In genomic region chr7:140403878-140404564, GRCh38 we compare ENCODE assay signal across 8 cellular contexts. TPM values are rescaled to one million over a fixed set of nuclear protein-coding genes. Genes with fewer than 3 reads are reported as not detected.
DNase-seq lines count a peak whose midpoint lies in the region; ATAC-seq and TF ChIP-seq lines count a peak whose summit lies in the region.

RAB19 (plus strand) TSS chr7:140404058; CDS start chr7:140407647, 3,589 bp downstream.

- in situ Hi-C loops in IMR-90 (cut with MboI; ENCODE audit: low sequenced_read_pairs) = no loop called here

- no peak within 1 kb of the TSS for H4K5ac ChIP-seq in IMR-90 (ENCODE audit: low read depth, low read length)

- no peak within 1 kb of the TSS for H2BK15ac ChIP-seq in IMR-90 (ENCODE audit: low read depth, low read length)

- no peak within 1 kb of the TSS for H2AK5ac ChIP-seq in IMR-90 (ENCODE audit: low read depth, low read length)

- dilution Hi-C loops in IMR-90 (cut with HindIII; ENCODE audit: low sequenced_read_pairs, unreplicated experiment) = no loop called here

- H3K14ac ChIP-seq in IMR-90 (replicated peaks; ENCODE audit: low read depth, low read length) = no peak within 1 kb of the TSS; the same call in 1 of the 2 replicates

- H2BK20ac ChIP-seq in IMR-90 (ENCODE audit: low read depth, low read length) = no peak within 1 kb of the TSS

- TF ChIP-seq CTCF in IMR-90 (conservative IDR thresholded peaks at IDR 0.05; ENCODE audit: low read depth, low read length) (no peak), nephron (IDR thresholded peaks at IDR 0.05; ENCODE audit: unreplicated experiment in 3 of 3) (no peak)

- H3K27me3 Mint-ChIP-seq in nephron (ENCODE audit: low read depth) = peaks cover 20% of the 10 kb centered on the region

- H3K36me3 ChIP-seq in BLaER1 (no peaks in the 10 kb centered on the region), IMR-90 (ENCODE audit: control insufficient read depth, insufficient read depth, low read length) (no peaks in the 10 kb centered on the region)

- no peaks in the 10 kb centered on the region for H3K9me3 ChIP-seq in BLaER1
- H3K9me3 ChIP-seq in IMR-90 (ENCODE audit: control insufficient read depth, insufficient read depth, low read length) = no peaks in the 10 kb centered on the region

- H3K36me3 Mint-ChIP-seq in nephron (ENCODE audit: low read depth) = peaks cover 5% of the 10 kb centered on the region

- no TSS peak for BruUV-seq in IMR-90 (replicated peaks; lab: Mats Ljungman, UMichigan)

- CTCF ChIA-PET in IMR-90 (lab: Yijun Ruan, JAX) = no interaction called here

- H3K27me3 ChIP-seq in BLaER1 (no peaks in the 10 kb centered on the region), IMR-90 (ENCODE audit: control insufficient read depth, insufficient read depth, low read length) (peaks cover 17% of the 10 kb centered on the region)

- H3K4me2 ChIP-seq in BLaER1 = peak within 1 kb of the TSS; percentile 73
- H3K4me2 ChIP-seq in IMR-90 (ENCODE audit: low read depth, low read length) = peak within 1 kb of the TSS; percentile 58; the same call in 1 of the 2 replicates

- no peak within 1 kb of the TSS for H3K56ac ChIP-seq in IMR-90 (ENCODE audit: extremely low read depth, insufficient read depth, low read length)

- no peaks in the 10 kb centered on the region for H3K9me3 Mint-ChIP-seq in nephron

- H3K18ac ChIP-seq in IMR-90 (ENCODE audit: low read depth, low read length) = no peak within 1 kb of the TSS

- H4K20me1 ChIP-seq in BLaER1 (no peaks in the 10 kb centered on the region), IMR-90 (ENCODE audit: insufficient read depth, low read length) (no peaks in the 10 kb centered on the region)

- H4K91ac ChIP-seq in IMR-90 (ENCODE audit: insufficient read depth, low read depth, low read length) = no peak within 1 kb of the TSS

- no peak for TF ChIP-seq RAD21 in IMR-90 (IDR thresholded peaks at IDR 0.05; ENCODE audit: low read length)

- H3K4me1 ChIP-seq in BLaER1 = peaks cover 12% of the 10 kb centered on the region
- peaks cover 3% of the 10 kb centered on the region for H3K4me1 ChIP-seq in IMR-90 (ENCODE audit: control insufficient read depth, insufficient read depth, low read length)

- no peaks in the 10 kb centered on the region for H3K79me1 ChIP-seq in IMR-90 (ENCODE audit: low read depth in 1 of 2, low read length in 2 of 2)

- intact Hi-C loops in IMR-90 (cut with micrococcal nuclease) = no loop called here

- no peak within 1 kb of the TSS for H2BK120ac ChIP-seq in IMR-90 (ENCODE audit: low read depth, low read length)

- no peak within 1 kb of the TSS for H2BK5ac ChIP-seq in IMR-90 (ENCODE audit: low read depth, low read length, poor library complexity, severe bottlenecking)

- H3K9ac ChIP-seq in BLaER1 = peak within 1 kb of the TSS; percentile 22; the same call in 1 of the 2 replicates
- no peak within 1 kb of the TSS for H3K9ac ChIP-seq in IMR-90 (ENCODE audit: low read depth, low read length)

- H3K23ac ChIP-seq in IMR-90 (ENCODE audit: low read depth, low read length) = no peak within 1 kb of the TSS; the same call in 1 of the 2 replicates

- ATAC-seq in IMR-90 (ENCODE audit: low read depth) = no peak

- H2AFZ ChIP-seq in IMR-90 (replicated peaks; ENCODE audit: low read length, poor library complexity) = peak within 1 kb of the TSS; percentile 11

- H3K27ac Mint-ChIP-seq in nephron = peak within 1 kb of the TSS; percentile 4 to 83 (median 17)

- POLR2A ChIA-PET in IMR-90 (lab: Charles Lee; ENCODE audit: unreplicated experiment) = no interaction called here

- H3K4me3 ChIP-seq in BLaER1 (0 out of 2 replicates have a peak within 1 kb of the TSS, but pooled peaks have one; percentile 26), IMR-90 (ENCODE audit: insufficient read depth, low read depth, low read length) (no peak within 1 kb of the TSS)

- peak within 1 kb of the TSS; percentile 76 for H2AK9ac ChIP-seq in IMR-90 (replicated peaks; ENCODE audit: low read depth, low read length, poor library complexity)

- H3K27ac ChIP-seq in BLaER1 (no peak within 1 kb of the TSS), IMR-90 (ENCODE audit: insufficient read depth, low read length) (no peak within 1 kb of the TSS)

- H4K8ac ChIP-seq in IMR-90 (ENCODE audit: low read depth in 2 of 2, low read length in 2 of 2) = no peak within 1 kb of the TSS

- no peak for DNase-seq in IMR-90
- peak; percentile 47 for DNase-seq in activated CD4-positive, alpha-beta T cell treated with anti-CD3 and anti-CD28 coated beads, Interleukin-2, amount 50 U/mL, for 1 hour
- peak; percentile 24 for DNase-seq in effector CD8-positive, alpha-beta T cell (lab: John Stamatoyannopoulos, UW)
- peak; percentile 52 for DNase-seq in ureter (ENCODE audit: low spot score)
- no peak for DNase-seq in AG20443 (ENCODE audit: low spot score)
- no peak for DNase-seq in GM19240 (ENCODE audit: insufficient read length, low spot score)

- peaks cover 17% of the 10 kb centered on the region for H3K4me1 Mint-ChIP-seq in nephron

- no peaks in the 10 kb centered on the region for H3K9me1 ChIP-seq in IMR-90 (ENCODE audit: insufficient read depth, low read length)

- H3K4ac ChIP-seq in IMR-90 (ENCODE audit: low read depth, low read length) = no peak within 1 kb of the TSS

- peak within 1 kb of the TSS; percentile 76 to 84 (median 76) for H3K4me3 Mint-ChIP-seq in nephron

- 14% methylated on average over 7 of the region's 22 CpGs; no CpG with 5 or more reads in 1 of the 2 experiments for WGBS in IMR-90 (ENCODE audit: extremely low coverage in 2 of 2, insufficient read length in 1 of 2), 2 experiments

- no peak for TF ChIP-seq POLR2A in IMR-90 (IDR thresholded peaks at IDR 0.05; ENCODE audit: low read depth, low read length)

TF ChIP-seq in IMR-90, 13 proteins besides CTCF, POLR2A, EP300 and RAD21:
- TF ChIP-seq CHD1 (IDR thresholded peaks at IDR 0.05; ENCODE audit: low read depth, low read length) (no peak), BHLHE40 (IDR thresholded peaks at IDR 0.05; ENCODE audit: low read depth, low read length) (no peak), MAZ (IDR thresholded peaks at IDR 0.05; ENCODE audit: borderline replicate concordance, low read depth, low read length) (no peak), USF2 (IDR thresholded peaks at IDR 0.05; ENCODE audit: low read depth, low read length) (no peak), RCOR1 (IDR thresholded peaks at IDR 0.05; ENCODE audit: insufficient replicate concordance, low read length) (no peak), SMC3 (IDR thresholded peaks at IDR 0.05; ENCODE audit: low read depth, low read length) (no peak), FOS (IDR thresholded peaks at IDR 0.05; ENCODE audit: low read depth, low read length) (no peak)

RNA-seq across cellular contexts. Expression of gene RAB19, which starts in this region (rescaled TPM):
- not detected in 2 replicates for total RNA-seq in IMR-90 (2012; rRNA removed)
- polyA plus RNA-seq in IMR-90 (2012; rRNA removed) = not detected in 2 replicates
- not detected in 2 replicates for polyA plus RNA-seq in IMR-90 (2012; cell fraction: cytosol; rRNA removed)
- polyA plus RNA-seq in IMR-90 (2012; cell fraction: nucleus; rRNA removed; ENCODE audit: low replicate concordance) = not detected in 2 replicates
- total RNA-seq in ureter = 3.7 TPM

Comparison
In these comparisons a context has a peak if more than half of its experiments do, and no peak if none do; other contexts are left out.
1. DNase-seq: peak in activated CD4-positive, alpha-beta T cell treated with anti-CD3 and anti-CD28 coated beads, Interleukin-2, amount 50 U/mL, for 1 hour (single experiment), effector CD8-positive, alpha-beta T cell (single experiment) and ureter (single experiment); none in IMR-90 (single experiment), AG20443 (single experiment) and GM19240 (single experiment).